In the genomic region with DNA sequence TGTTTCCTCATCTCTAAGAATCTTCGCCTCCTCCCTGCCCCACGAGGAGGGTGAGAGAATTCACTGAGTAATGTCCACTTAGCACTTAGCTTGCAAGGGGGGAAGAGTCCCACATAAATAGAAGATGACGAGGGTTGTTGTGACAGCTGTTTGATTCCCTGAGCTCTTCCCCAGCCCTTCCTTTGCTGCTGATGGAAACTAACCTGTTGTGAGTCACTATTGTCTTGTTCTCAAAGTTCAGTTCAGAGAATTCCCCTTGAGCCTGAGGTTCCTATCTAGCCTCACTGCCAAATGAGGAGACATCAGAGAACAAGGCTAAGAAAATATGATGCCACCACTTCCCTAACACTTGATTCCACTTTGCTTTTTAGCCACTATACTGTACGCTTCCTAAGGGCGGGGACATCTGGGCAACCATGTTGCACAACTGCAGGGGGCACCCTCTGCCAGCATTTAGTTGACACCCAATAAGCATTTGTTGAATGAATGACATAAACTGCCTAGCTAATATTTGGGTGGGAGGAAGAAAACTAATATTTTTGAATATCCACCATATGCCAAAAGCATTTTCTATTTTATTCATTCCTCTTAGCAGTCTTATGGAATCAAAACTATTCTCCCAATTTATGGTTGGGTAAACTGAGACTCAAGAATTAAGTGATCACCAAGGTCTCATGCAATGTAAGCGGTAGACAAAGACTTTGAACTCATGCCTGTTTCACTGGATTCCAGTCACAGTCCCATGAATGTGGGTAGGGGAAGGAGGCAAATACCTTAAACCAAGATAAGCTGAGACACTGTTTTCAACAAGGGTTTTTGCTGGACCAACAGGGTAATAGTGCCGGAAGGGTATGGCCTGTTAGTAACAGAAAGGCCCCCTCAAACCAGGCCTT, we compare ENCODE assay signal across 11 cellular contexts.
A peak's percentile ranks its signal among the peaks of the same experiment; 100 is the strongest.
DNase-seq lines count a peak whose midpoint lies in the region; ATAC-seq, FAIRE-seq and TF ChIP-seq lines count a peak whose summit lies in the region.
"Had no signal": no experiment of that assay in that cellular context is flagged by ENCODE, and none has a peak within 500 bp of the region (broad histone marks: within the 10 kb centered on the region; RNA-seq: fewer than 3 reads in every experiment).

No MANE protein-coding gene starts in this region.

- peaks cover 16 to 25% of the 10 kb centered on the region in 2 experiments for H3K4me1 ChIP-seq in trophoblast cell (ENCODE audit: control insufficient read depth in 1 of 2, insufficient read depth in 2 of 2, low read length in 2 of 2)
- H3K4me1 ChIP-seq: transverse colon had no signal

- H3K4me1 Mint-ChIP-seq in T-helper 2 cell treated with Interferon-gamma antibody and Interleukin-4, amounts not matched to agents 5 μg/mL and 100 μg/mL, for 36 hours (ENCODE audit: low read depth): peaks cover 30% of the 10 kb centered on the region

- H3K36me3 Mint-ChIP-seq in T-helper 2 cell treated with Interferon-gamma antibody and Interleukin-4, amounts not matched to agents 5 μg/mL and 100 μg/mL, for 36 hours (ENCODE audit: low read depth): peaks cover under 1% of the 10 kb centered on the region

- H3K9me3 ChIP-seq in trophoblast cell (ENCODE audit: insufficient read depth, low read depth, low read length): peaks cover 2% of the 10 kb centered on the region
- H3K9me3 ChIP-seq: transverse colon had no signal

- H2AFZ ChIP-seq in trophoblast cell (ENCODE audit: insufficient read depth, low read length, poor library complexity): no peak overlapping the region

- peak; percentile 40 for DNase-seq in T-helper 2 cell treated with Interferon-gamma antibody and Interleukin-4, amounts not matched to agents 5 μg/mL and 100 μg/mL, for 36 hours (ENCODE audit: low spot score)
- DNase-seq in T-helper 2 cell (no peak), NB4 (ENCODE audit: low read depth) (no peak), dermis microvascular lymphatic vessel endothelial cell (ENCODE audit: low read depth in 2 of 2) (peak; percentile 73 to 77), trophoblast cell (peak; percentile 92 to 97), NCI-H526 (lab: John Stamatoyannopoulos, UW) (no peak), frontal cortex (ENCODE audit: low spot score in 2 of 2) (no peak)
- DNase-seq: NCI-H2029, transverse colon had no signal

- H3K4me2 ChIP-seq in trophoblast cell (ENCODE audit: low read length): no peak overlapping the region

- H2BK5ac ChIP-seq in trophoblast cell (ENCODE audit: low read depth, low read length, poor library complexity): no peak overlapping the region

- peak overlapping the region; percentile 58 for H4K91ac ChIP-seq in trophoblast cell (ENCODE audit: low read depth, low read length)

- H2AK5ac ChIP-seq in trophoblast cell (ENCODE audit: low read length): no peak overlapping the region

- H2BK12ac ChIP-seq in trophoblast cell (ENCODE audit: low read length): peak overlapping the region; percentile 11

- H3K18ac ChIP-seq in trophoblast cell (ENCODE audit: low read length): no peak overlapping the region

- H3K9me3 Mint-ChIP-seq in T-helper 2 cell treated with Interferon-gamma antibody and Interleukin-4, amounts not matched to agents 5 μg/mL and 100 μg/mL, for 36 hours: peaks cover 12% of the 10 kb centered on the region

- H3K4me3 ChIP-seq in NB4 (ENCODE audit: low read depth, low read length) (no peak overlapping the region), trophoblast cell (ENCODE audit: low read depth, low read length) (no peak overlapping the region)
- H3K4me3 ChIP-seq: transverse colon had no signal

- H3K79me2 ChIP-seq in trophoblast cell (ENCODE audit: control insufficient read depth, insufficient read depth, low read length, poor library complexity): no peaks in the 10 kb centered on the region

- no peak overlapping the region for H4K12ac ChIP-seq in trophoblast cell (ENCODE audit: low read depth, low read length)

- H3K27me3 Mint-ChIP-seq in T-helper 2 cell treated with Interferon-gamma antibody and Interleukin-4, amounts not matched to agents 5 μg/mL and 100 μg/mL, for 36 hours (ENCODE audit: low read depth): no peaks in the 10 kb centered on the region

- no peak overlapping the region for H3K27ac Mint-ChIP-seq in T-helper 2 cell treated with Interferon-gamma antibody and Interleukin-4, amounts not matched to agents 5 μg/mL and 100 μg/mL, for 36 hours

- no peak overlapping the region for H3K9ac ChIP-seq in trophoblast cell (ENCODE audit: low read length)

- TF ChIP-seq POLR2A in NB4 (IDR thresholded peaks at IDR 0.05; ENCODE audit: extremely low read depth, insufficient read length): no peak

- peak; percentile 2 for TF ChIP-seq CTCF in NB4 (IDR thresholded peaks at IDR 0.05; ENCODE audit: low read depth, low read length)

- no peak overlapping the region for H3K4me3 Mint-ChIP-seq in T-helper 2 cell treated with Interferon-gamma antibody and Interleukin-4, amounts not matched to agents 5 μg/mL and 100 μg/mL, for 36 hours

- peak overlapping the region; percentile 8 for H3K27ac ChIP-seq in trophoblast cell (ENCODE audit: low read depth, low read length)
- H3K27ac ChIP-seq: transverse colon had no signal

- WGBS in trophoblast cell (ENCODE audit: extremely low coverage, insufficient coverage, insufficient read length): no CpG with 5 or more reads among the region's 7 CpGs

- no peak overlapping the region for H3K23ac ChIP-seq in trophoblast cell (ENCODE audit: low read length)

- no peak overlapping the region for H4K8ac ChIP-seq in trophoblast cell (ENCODE audit: low read depth, low read length)

- no peaks in the 10 kb centered on the region for H3K36me3 ChIP-seq in trophoblast cell (ENCODE audit: control insufficient read depth in 1 of 2, insufficient read depth in 2 of 2, low read length in 2 of 2)
- H3K36me3 ChIP-seq: transverse colon had no signal

- peaks cover 11% of the 10 kb centered on the region for H3K79me1 ChIP-seq in trophoblast cell (ENCODE audit: low read length)

- peak overlapping the region; percentile 49 for H3K14ac ChIP-seq in trophoblast cell (ENCODE audit: low read length)

- peak overlapping the region; percentile 44 for H2BK120ac ChIP-seq in trophoblast cell (ENCODE audit: insufficient read depth, low read length, poor library complexity)

- H3K4ac ChIP-seq in trophoblast cell (ENCODE audit: low read depth, low read length): no peak overlapping the region

- no peaks in the 10 kb centered on the region for H3K27me3 ChIP-seq in trophoblast cell (ENCODE audit: insufficient read depth, low read length)
- H3K27me3 ChIP-seq: transverse colon had no signal

- no peak for ATAC-seq in GM19351 (IDR thresholded peaks at IDR 0.05; ENCODE audit: unreplicated experiment)

- FAIRE-seq in frontal cortex (lab: Jason Lieb, UNC): no peak
- FAIRE-seq: GM12891 had no signal

Comparison
In these comparisons a context has a peak if more than half of its experiments do, and no peak if none do; other contexts are left out.
1. DNase-seq: peak in T-helper 2 cell treated with Interferon-gamma antibody and Interleukin-4, amounts not matched to agents 5 μg/mL and 100 μg/mL, for 36 hours (single experiment), dermis microvascular lymphatic vessel endothelial cell (2 of 2) and trophoblast cell (2 of 2); none in T-helper 2 cell (0 of 5), NB4 (single experiment), NCI-H526 (0 of 2) and frontal cortex (0 of 2).